Comparison of ENCODE assay signal across 8 cellular contexts in the genomic region with DNA sequence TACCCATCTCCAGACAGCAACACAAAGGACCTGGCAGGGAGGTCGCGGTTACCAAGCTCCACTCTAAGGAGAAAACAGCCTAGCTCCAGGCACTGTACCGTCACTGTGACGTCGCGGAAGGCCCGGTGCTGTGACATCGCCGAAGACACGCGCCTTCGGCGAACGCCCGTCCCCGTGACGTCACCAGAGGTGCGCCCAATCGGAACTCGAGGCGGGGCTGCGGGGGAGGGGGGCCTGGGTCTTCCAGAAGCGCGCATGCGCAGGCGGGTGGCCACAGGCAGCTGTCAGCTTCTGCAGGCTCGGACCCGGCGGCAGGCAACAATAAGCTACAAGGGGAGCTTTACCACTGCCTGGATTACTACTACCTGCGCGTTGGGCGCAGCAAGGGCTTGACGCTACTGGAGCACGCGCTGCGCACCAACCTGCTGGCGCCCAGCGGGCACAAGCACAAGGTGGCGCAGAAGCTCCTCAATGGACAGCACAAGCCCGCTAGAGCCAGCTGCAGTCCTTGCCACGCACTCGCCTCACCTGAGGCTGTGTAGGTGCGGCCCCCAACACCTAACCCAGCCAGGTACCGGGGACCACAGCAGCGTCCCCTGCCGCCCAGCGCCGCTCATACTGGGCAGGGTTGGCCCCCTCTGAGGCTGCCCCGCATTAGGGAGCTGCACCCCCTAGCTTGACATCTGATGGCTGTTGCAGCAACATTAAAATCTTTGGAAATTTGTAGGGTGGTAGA.
DNase-seq lines count a peak whose midpoint lies in the region; ATAC-seq, FAIRE-seq and TF ChIP-seq lines count a peak whose summit lies in the region.

No MANE protein-coding gene starts in this region.

- H3K27me3 ChIP-seq in HUES6 (ENCODE audit: control insufficient read depth, insufficient read depth, low read length) (peaks cover 7% of the 10 kb centered on the region), astrocyte (ENCODE audit: insufficient read depth, low read length) (no peaks in the 10 kb centered on the region), right cardiac atrium (ENCODE audit: control insufficient read depth, insufficient read depth) (no peaks in the 10 kb centered on the region), prostate gland (replicated peaks; ENCODE audit: insufficient read depth) (no peaks in the 10 kb centered on the region)

- no peaks in the 10 kb centered on the region for H3K27me3 Mint-ChIP-seq in T-helper 1 cell treated with Interleukin-12 subunit alpha and Interleukin-12 subunit beta and Interleukin-4 antibody, amounts not matched to agents 30 μg/mL and 1 μg/mL, for 36 hours (ENCODE audit: low read depth)
- H3K27me3 Mint-ChIP-seq in astrocyte (ENCODE audit: low read depth, unreplicated experiment) (no peaks in the 10 kb centered on the region), type B pancreatic cell (no peaks in the 10 kb centered on the region)

- WGBS in right cardiac atrium = 5% methylated on average over 49 of the region's 49 CpGs
- WGBS in prostate gland = 10% methylated on average over 31 of the region's 49 CpGs

- H3K36me3 Mint-ChIP-seq in T-helper 1 cell treated with Interleukin-12 subunit alpha and Interleukin-12 subunit beta and Interleukin-4 antibody, amounts not matched to agents 30 μg/mL and 1 μg/mL, for 36 hours (ENCODE audit: low read depth) = no peaks in the 10 kb centered on the region
- H3K36me3 Mint-ChIP-seq in astrocyte (ENCODE audit: low read depth, unreplicated experiment) = peaks cover 10% of the 10 kb centered on the region
- no peaks in the 10 kb centered on the region for H3K36me3 Mint-ChIP-seq in type B pancreatic cell

- H3K4me1 ChIP-seq in HUES6 (ENCODE audit: control insufficient read depth, insufficient read depth, low read length) = no peaks in the 10 kb centered on the region
- peaks cover 8% of the 10 kb centered on the region for H3K4me1 ChIP-seq in astrocyte (ENCODE audit: insufficient read depth, low read length)
- no peaks in the 10 kb centered on the region for H3K4me1 ChIP-seq in right cardiac atrium (ENCODE audit: control insufficient read depth, insufficient read depth, low read length)
- no peaks in the 10 kb centered on the region for H3K4me1 ChIP-seq in prostate gland (replicated peaks)

- TF ChIP-seq CTCF in AG09309 (IDR thresholded peaks at IDR 0.05; ENCODE audit: control insufficient read depth, insufficient read depth, low read depth, low read length, missing control alignments) = peak; percentile 16
- peak; percentile 11 for TF ChIP-seq CTCF in astrocyte (IDR thresholded peaks at IDR 0.05; ENCODE audit: insufficient read depth, low read depth, low read length)
- TF ChIP-seq CTCF in prostate gland (IDR thresholded peaks at IDR 0.05) = peak; percentile 16 to 59 (median 46)
- peak; percentile 44 for TF ChIP-seq CTCF in type B pancreatic cell (conservative IDR thresholded peaks at IDR 0.05)

- H3K4me2 ChIP-seq in astrocyte (ENCODE audit: low read length) = peak overlapping the region; percentile 88

- FAIRE-seq in GM19239 (lab: Jason Lieb, UNC) = peak; percentile 55
- FAIRE-seq in astrocyte (lab: Jason Lieb, UNC) = no peak

- peak overlapping the region; percentile 89 for H2AFZ ChIP-seq in astrocyte (ENCODE audit: low read depth, low read length)

- H3K9me3 Mint-ChIP-seq in T-helper 1 cell treated with Interleukin-12 subunit alpha and Interleukin-12 subunit beta and Interleukin-4 antibody, amounts not matched to agents 30 μg/mL and 1 μg/mL, for 36 hours = no peaks in the 10 kb centered on the region
- H3K9me3 Mint-ChIP-seq in astrocyte (ENCODE audit: unreplicated experiment) (no peaks in the 10 kb centered on the region), type B pancreatic cell (no peaks in the 10 kb centered on the region)

- H3K27ac ChIP-seq in HUES6 (ENCODE audit: low read depth, low read length) = no peak overlapping the region
- peak overlapping the region; percentile 10 for H3K27ac ChIP-seq in astrocyte (ENCODE audit: low read depth, low read length)
- H3K27ac ChIP-seq in right cardiac atrium (ENCODE audit: low read length) = no peak overlapping the region
- H3K27ac ChIP-seq in prostate gland = peak overlapping the region; percentile 42 to 43

- H3K4me3 ChIP-seq in AG09309 (ENCODE audit: control insufficient read depth, low read depth, low read length) (peak overlapping the region; percentile 30), HUES6 (ENCODE audit: low read depth, low read length) (peak overlapping the region; percentile 71), astrocyte (ENCODE audit: insufficient read depth, low read depth, low read length) (peak overlapping the region; percentile 65), right cardiac atrium (ENCODE audit: low read length) (peak overlapping the region; percentile 30), prostate gland (peak overlapping the region; percentile 34 to 40)

- peak overlapping the region; percentile 20 for H3K27ac Mint-ChIP-seq in T-helper 1 cell treated with Interleukin-12 subunit alpha and Interleukin-12 subunit beta and Interleukin-4 antibody, amounts not matched to agents 30 μg/mL and 1 μg/mL, for 36 hours
- H3K27ac Mint-ChIP-seq in astrocyte (ENCODE audit: unreplicated experiment) (peak overlapping the region; percentile 81), type B pancreatic cell (peak overlapping the region; percentile 86)

- peak overlapping the region; percentile 65 for H3K4me3 Mint-ChIP-seq in T-helper 1 cell treated with Interleukin-12 subunit alpha and Interleukin-12 subunit beta and Interleukin-4 antibody, amounts not matched to agents 30 μg/mL and 1 μg/mL, for 36 hours
- H3K4me3 Mint-ChIP-seq in astrocyte (ENCODE audit: unreplicated experiment) = peak overlapping the region; percentile 72
- H3K4me3 Mint-ChIP-seq in type B pancreatic cell = peak overlapping the region; percentile 81

- DNase-seq in AG09309 (ENCODE audit: low read depth) (no peak), GM19239 (ENCODE audit: insufficient read length, low spot score) (peak; percentile 81), astrocyte (ENCODE audit: low read depth) (peak; percentile 72), right cardiac atrium (peak; percentile 88 to 94 (median 92)), prostate gland (ENCODE audit: low spot score) (peak; percentile 52), type B pancreatic cell (ENCODE audit: extremely low spot score, unreplicated experiment) (peak; percentile 93)

- H3K36me3 ChIP-seq in HUES6 (ENCODE audit: control insufficient read depth, insufficient read depth, low read length) (0 out of 2 replicates have a peak, but pooled peaks cover under 1% of the 10 kb centered on the region), astrocyte (ENCODE audit: insufficient read depth, low read length) (no peaks in the 10 kb centered on the region), prostate gland (no peaks in the 10 kb centered on the region)

- intact Hi-C loops in right cardiac atrium (cut with DNase I) = no loop called here
- intact Hi-C loops in prostate gland (cut with DNase I) = no loop called here

- H3K4me1 Mint-ChIP-seq in T-helper 1 cell treated with Interleukin-12 subunit alpha and Interleukin-12 subunit beta and Interleukin-4 antibody, amounts not matched to agents 30 μg/mL and 1 μg/mL, for 36 hours (ENCODE audit: low read depth) = peaks cover 9% of the 10 kb centered on the region
- peaks cover 5% of the 10 kb centered on the region for H3K4me1 Mint-ChIP-seq in astrocyte (ENCODE audit: low read depth, unreplicated experiment)
- H3K4me1 Mint-ChIP-seq in type B pancreatic cell (ENCODE audit: unreplicated experiment) = no peaks in the 10 kb centered on the region

- H3K9ac ChIP-seq in HUES6 (ENCODE audit: low read length) (peak overlapping the region; percentile 34), astrocyte (ENCODE audit: low read length) (peak overlapping the region; percentile 52)

- no peaks in the 10 kb centered on the region for H4K20me1 ChIP-seq in astrocyte (ENCODE audit: insufficient read depth, low read length)

- peak; percentile 14 for TF ChIP-seq POLR2A in prostate gland (IDR thresholded peaks at IDR 0.05)

- H3K9me3 ChIP-seq in HUES6 (ENCODE audit: control insufficient read depth, insufficient read depth, low read depth, low read length) (no peaks in the 10 kb centered on the region), astrocyte (ENCODE audit: insufficient read depth, low read depth, low read length) (no peaks in the 10 kb centered on the region), right cardiac atrium (ENCODE audit: control insufficient read depth, low read length) (no peaks in the 10 kb centered on the region), prostate gland (no peaks in the 10 kb centered on the region)

- peak; percentile 91 to 93 for ATAC-seq in right cardiac atrium

- no peaks in the 10 kb centered on the region for H3K79me2 ChIP-seq in astrocyte (ENCODE audit: insufficient read depth, low read length)

Comparison
In these comparisons a context has a peak if more than half of its experiments do, and no peak if none do; other contexts are left out.
1. H3K27ac ChIP-seq: peak in astrocyte (single experiment) and prostate gland (2 of 2); none in HUES6 (single experiment) and right cardiac atrium (single experiment).
2. H3K27ac Mint-ChIP-seq: peak in every context shown above with its lines; median percentile 86 in type B pancreatic cell; 81 in astrocyte; 20 in T-helper 1 cell treated with Interleukin-12 subunit alpha and Interleukin-12 subunit beta and Interleukin-4 antibody, amounts not matched to agents 30 μg/mL and 1 μg/mL, for 36 hours.
3. Peak in every context shown above with its lines, with median percentiles within 50 percentile points of each other: H3K4me3 ChIP-seq, CTCF ChIP-seq and H3K4me3 Mint-ChIP-seq.